Comparison of ENCODE assay signal across 34 cellular contexts in the genomic region with DNA sequence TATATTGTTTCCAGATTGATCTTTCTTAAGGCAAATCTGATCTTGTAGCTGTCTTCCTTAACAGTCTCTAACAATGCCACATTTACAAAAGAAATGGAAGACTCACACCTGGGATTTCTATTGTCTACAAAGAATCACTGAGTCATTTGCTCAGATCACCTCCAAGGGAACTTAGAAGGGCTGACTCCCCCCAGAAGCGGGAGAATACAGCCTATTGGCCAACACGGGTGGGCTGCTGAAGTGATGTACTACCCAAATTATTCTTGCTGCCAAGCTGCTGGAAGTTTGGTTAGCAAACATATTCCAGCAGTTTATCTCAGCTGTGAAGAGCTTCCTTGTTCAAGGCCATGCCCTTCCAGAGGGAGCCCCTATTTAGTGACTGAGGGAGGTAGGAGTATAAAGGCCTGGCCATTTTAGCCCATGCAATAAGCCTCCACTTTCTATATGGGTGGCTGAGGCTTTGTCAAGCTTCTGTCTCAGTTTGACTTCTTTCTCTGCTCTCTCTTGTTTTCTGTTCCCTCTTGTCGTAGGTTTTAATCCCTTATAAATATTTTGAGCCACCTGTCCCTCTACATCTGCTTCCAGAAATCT.
"Had no signal": no experiment of that assay in that cellular context is flagged by ENCODE, and none has a peak within 500 bp of the region (broad histone marks: within the 10 kb centered on the region; RNA-seq: fewer than 3 reads in every experiment).

No MANE protein-coding gene starts in this region.

- H3K9me3 ChIP-seq: adrenal gland, body of pancreas, breast epithelium, SJCRH30 had no signal

- H3K4me1 Mint-ChIP-seq: activated B cell treated with CpG ODN at 0.5 μM for 24 hours had no signal

- H3K4me1 ChIP-seq: adrenal gland, body of pancreas, breast epithelium had no signal

- DNase-seq: activated B cell treated with CpG ODN at 0.5 μM for 24 hours; activated CD4-positive, alpha-beta memory T cell treated with anti-CD3 and anti-CD28 coated beads for 36 hours; activated CD4-positive, alpha-beta T cell treated with anti-CD3 and anti-CD28 coated beads for 4 hours; activated CD4-positive, alpha-beta T cell treated with anti-CD3 and anti-CD28 coated beads, Interleukin-2, amount 50 U/mL, for 1 hour; activated CD4-positive, CD25-positive, alpha-beta regulatory T cell treated with anti-CD3 and anti-CD28 coated beads, Interleukin-2, amount 50 U/mL, for 72 hours; activated CD8-positive, alpha-beta memory T cell treated with anti-CD3 and anti-CD28 coated beads, Interleukin-2, amount 50 U/mL, for 4 hours; activated gamma-delta T cell treated with Interleukin-2 at 50 U/mL for 16 hours; activated naive CD4-positive, alpha-beta T cell treated with anti-CD3 and anti-CD28 coated beads for 36 hours; activated T-cell treated with anti-CD3 and anti-CD28 coated beads for 4 hours; activated T-cell treated with anti-CD3 and anti-CD28 coated beads, Interleukin-2, amount 50 U/mL, for 4 hours; adrenal gland; body of pancreas; MM.1S; NCI-H1105; NCI-H1417 treated with DMSO at 0.1 percent for 48 hours; NCI-H187 treated with DMSO at 0.1 percent for 48 hours; NCI-H2081; NCI-H2171 treated with DMSO at 0.1 percent for 48 hours; NCI-H2227 treated with DMSO at 0.1 percent for 48 hours; NCI-H446; NCI-H510A treated with DMSO at 0.1 percent for 48 hours; NCI-H526 treated with DMSO at 0.1 percent for 48 hours; NCI-H774; SHP77; SJCRH30 had no signal

- H3K4me3 Mint-ChIP-seq: activated B cell treated with CpG ODN at 0.5 μM for 24 hours; activated CD4-positive, alpha-beta memory T cell treated with anti-CD3 and anti-CD28 coated beads for 36 hours; activated naive CD4-positive, alpha-beta T cell treated with anti-CD3 and anti-CD28 coated beads for 36 hours; activated T-cell treated with anti-CD3 and anti-CD28 coated beads, Interleukin-2, amount 50 U/mL, for 4 hours; activated T-helper 1 cell treated with anti-CD3 and anti-CD28 coated beads, Interleukin-12 subunit alpha, Interleukin-12 subunit beta, Interleukin-2, Interleukin-4 antibody, amounts not matched to agents 30 ng/mL and 10 ng/mL and 1 ng/mL, durations not matched to agents 14 hours and 24 hours and 36 hours; T-helper 1 cell treated with Interleukin-12 subunit alpha and Interleukin-12 subunit beta and Interleukin-4 antibody, amounts not matched to agents 30 μg/mL and 1 μg/mL, for 36 hours; T-helper 2 cell treated with Interferon-gamma antibody and Interleukin-4, amounts not matched to agents 5 μg/mL and 100 μg/mL, for 36 hours had no signal

- H3K27me3 ChIP-seq: adrenal gland, body of pancreas, breast epithelium, SJCRH30 had no signal

- H3K4me3 ChIP-seq: adrenal gland, body of pancreas, breast epithelium, SJCRH30, SK-N-MC had no signal

- FAIRE-seq: astrocyte, TTC549 had no signal

- H3K9me3 Mint-ChIP-seq: activated B cell treated with CpG ODN at 0.5 μM for 24 hours; activated T-helper 1 cell treated with anti-CD3 and anti-CD28 coated beads, Interleukin-12 subunit alpha, Interleukin-12 subunit beta, Interleukin-2, Interleukin-4 antibody, amounts not matched to agents 30 ng/mL and 10 ng/mL and 1 ng/mL, durations not matched to agents 14 hours and 24 hours and 36 hours; T-helper 1 cell treated with Interleukin-12 subunit alpha and Interleukin-12 subunit beta and Interleukin-4 antibody, amounts not matched to agents 30 μg/mL and 1 μg/mL, for 36 hours; T-helper 2 cell treated with Interferon-gamma antibody and Interleukin-4, amounts not matched to agents 5 μg/mL and 100 μg/mL, for 36 hours had no signal

- H3K27me3 Mint-ChIP-seq: activated B cell treated with CpG ODN at 0.5 μM for 24 hours; activated CD4-positive, alpha-beta memory T cell treated with anti-CD3 and anti-CD28 coated beads for 36 hours had no signal

- ATAC-seq: activated naive CD4-positive, alpha-beta T cell treated with anti-CD3 and anti-CD28 coated beads, Interleukin-2, amount 50 U/mL, for 72 hours; activated T-cell treated with anti-CD3 and anti-CD28 coated beads, Interleukin-2, amount 50 U/mL, for 4 hours; body of pancreas; Panc1 had no signal

- H3K27ac Mint-ChIP-seq: activated B cell treated with CpG ODN at 0.5 μM for 24 hours; activated CD4-positive, alpha-beta memory T cell treated with anti-CD3 and anti-CD28 coated beads for 36 hours; activated naive CD4-positive, alpha-beta T cell treated with anti-CD3 and anti-CD28 coated beads for 36 hours; activated T-helper 1 cell treated with anti-CD3 and anti-CD28 coated beads, Interleukin-12 subunit alpha, Interleukin-12 subunit beta, Interleukin-2, Interleukin-4 antibody, amounts not matched to agents 30 ng/mL and 10 ng/mL and 1 ng/mL, durations not matched to agents 14 hours and 24 hours and 36 hours; T-helper 1 cell treated with Interleukin-12 subunit alpha and Interleukin-12 subunit beta and Interleukin-4 antibody, amounts not matched to agents 30 μg/mL and 1 μg/mL, for 36 hours; T-helper 2 cell treated with Interferon-gamma antibody and Interleukin-4, amounts not matched to agents 5 μg/mL and 100 μg/mL, for 36 hours had no signal

- H3K36me3 Mint-ChIP-seq: activated CD4-positive, alpha-beta memory T cell treated with anti-CD3 and anti-CD28 coated beads for 36 hours; activated naive CD4-positive, alpha-beta T cell treated with anti-CD3 and anti-CD28 coated beads, Interleukin-2, amount 50 U/mL, for 72 hours had no signal

- H3K27ac ChIP-seq: adrenal gland, body of pancreas, breast epithelium, SJCRH30, SK-N-MC had no signal

- H3K36me3 ChIP-seq: adrenal gland, breast epithelium, SJCRH30 had no signal
